In the genomic region with DNA sequence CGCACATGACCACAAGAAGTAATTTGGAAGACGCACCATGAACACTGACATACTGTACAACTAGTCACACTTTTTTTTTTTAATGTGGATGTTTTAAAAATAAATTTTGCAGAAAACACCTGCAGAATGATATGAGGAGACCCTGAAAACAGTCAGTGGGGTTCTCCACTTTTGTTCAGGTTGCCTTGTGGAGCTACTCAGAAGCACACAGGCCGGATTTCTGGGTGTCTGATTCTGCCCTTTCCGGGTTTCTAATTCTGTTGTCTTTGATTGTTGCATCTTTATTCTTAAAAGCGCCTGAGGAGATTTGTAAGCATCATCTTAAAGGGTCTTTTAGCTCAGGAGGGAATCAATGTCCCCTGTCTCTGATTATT, we compare ENCODE assay signal across 14 cellular contexts.
DNase-seq lines count a peak whose midpoint lies in the region; ATAC-seq and TF ChIP-seq lines count a peak whose summit lies in the region.
"Had no signal": no experiment of that assay in that cellular context is flagged by ENCODE, and none has a peak within 500 bp of the region (broad histone marks: within the 10 kb centered on the region; RNA-seq: fewer than 3 reads in every experiment).

No MANE protein-coding gene starts in this region.

- H3K9me3 Mint-ChIP-seq in activated naive CD4-positive, alpha-beta T cell treated with anti-CD3 and anti-CD28 coated beads for 36 hours, result no peaks in the 10 kb centered on the region
- H3K9me3 Mint-ChIP-seq: effector memory CD8-positive, alpha-beta T cell; T-cell had no signal

- no peaks in the 10 kb centered on the region for H3K9me3 ChIP-seq in liver (ENCODE audit: control insufficient read depth in 4 of 4, low read length in 3 of 4)
- no peaks in the 10 kb centered on the region for H3K9me3 ChIP-seq in stomach
- H3K9me3 ChIP-seq: ascending aorta, BE2C had no signal

- intact Hi-C loops in activated naive CD4-positive, alpha-beta T cell treated with anti-CD3 and anti-CD28 coated beads for 36 hours (cut with micrococcal nuclease), result loop anchor here (1.0 to 2.0 kb wide), 2 partner anchors 132 to 514 kb away; partner anchors contain the start of gene RREB1
- intact Hi-C loops in stomach (cut with DNase I; ENCODE audit: low total_unique reads), result no loop called here

- POLR2A ChIA-PET in RWPE1 (lab: Yijun Ruan, JAX; ENCODE audit: low non-redundant PET), result no interaction called here

- no peaks in the 10 kb centered on the region for H3K27me3 Mint-ChIP-seq in activated naive CD4-positive, alpha-beta T cell treated with anti-CD3 and anti-CD28 coated beads for 36 hours (ENCODE audit: low read depth)
- H3K27me3 Mint-ChIP-seq: effector memory CD8-positive, alpha-beta T cell; T-cell had no signal

- no peak for DNase-seq in activated naive CD4-positive, alpha-beta T cell treated with anti-CD3 and anti-CD28 coated beads for 36 hours
- DNase-seq in activated naive CD4-positive, alpha-beta T cell (lab: John Stamatoyannopoulos, UW), result no peak
- DNase-seq in RWPE1 (ENCODE audit: low spot score) (no peak), stomach (no peak), LoVo (ENCODE audit: low spot score) (no peak), NCI-H187 (lab: John Stamatoyannopoulos, UW) (no peak)
- DNase-seq: activated effector memory CD4-positive, alpha-beta T cell treated with Interleukin-2 at 50 U/mL for 16 hours; SIG-M5 had no signal

- H3K36me3 ChIP-seq in liver (ENCODE audit: control insufficient read depth in 4 of 4, insufficient read depth in 3 of 4, low read depth in 1 of 4, low read length in 3 of 4) (peaks cover 0 to 8% (median 3%) of the 10 kb centered on the region in 4 donors), stomach (peaks cover 0 to 44% (median 39%) of the 10 kb centered on the region in 4 donors)

- H3K9ac ChIP-seq in liver (ENCODE audit: low read depth in 1 of 2, low read length in 2 of 2), result no peak overlapping the region

- H3K36me3 Mint-ChIP-seq in activated naive CD4-positive, alpha-beta T cell treated with anti-CD3 and anti-CD28 coated beads for 36 hours (ENCODE audit: low read depth), result peaks cover 7% of the 10 kb centered on the region

- H3K4me3 Mint-ChIP-seq in activated naive CD4-positive, alpha-beta T cell treated with anti-CD3 and anti-CD28 coated beads for 36 hours, result no peak overlapping the region
- H3K4me3 Mint-ChIP-seq: effector memory CD8-positive, alpha-beta T cell; T-cell had no signal

- H3K27ac ChIP-seq in RWPE1 (peak overlapping the region; percentile 54), liver (ENCODE audit: low read depth in 1 of 2, low read length in 2 of 2) (peak overlapping the region; percentile 40 to 70), stomach (peak overlapping the region; percentile 13 to 89 (median 71))
- H3K27ac ChIP-seq: ascending aorta had no signal

- ATAC-seq in HG02588 (IDR thresholded peaks at IDR 0.05; ENCODE audit: unreplicated experiment), result no peak

- H3K4me3 ChIP-seq in liver (ENCODE audit: low read depth in 1 of 3, low read length in 3 of 3) (no peak overlapping the region), stomach (no peak overlapping the region)
- H3K4me3 ChIP-seq: ascending aorta had no signal

- TF ChIP-seq POLR2A in stomach (IDR thresholded peaks at IDR 0.05), result no peak

- H3K4me1 Mint-ChIP-seq in activated naive CD4-positive, alpha-beta T cell treated with anti-CD3 and anti-CD28 coated beads for 36 hours (ENCODE audit: low read depth), result peaks cover 26% of the 10 kb centered on the region

- CTCF ChIA-PET in activated naive CD4-positive, alpha-beta T cell treated with anti-CD3 and anti-CD28 coated beads for 36 hours (lab: Charles Lee), result interaction anchor here (0.6 to 3.2 kb wide), 19 partner anchors 10 to 563 kb away, joined by 3 to 15 read pairs (median 4); no protein-coding TSS in a partner anchor
- CTCF ChIA-PET in RWPE1 (lab: Yijun Ruan, JAX), result interaction anchor here (0.6 to 1.8 kb wide), 10 partner anchors 21 to 564 kb away, joined by 3 to 8 read pairs (median 3); no protein-coding TSS in a partner anchor

- no peaks in the 10 kb centered on the region for H3K27me3 ChIP-seq in liver (ENCODE audit: control insufficient read depth in 4 of 4, insufficient read depth in 4 of 4, low read length in 3 of 4)
- no peaks in the 10 kb centered on the region for H3K27me3 ChIP-seq in stomach
- H3K27me3 ChIP-seq: ascending aorta, BE2C had no signal

- peak overlapping the region; percentile 12 for H3K27ac Mint-ChIP-seq in activated naive CD4-positive, alpha-beta T cell treated with anti-CD3 and anti-CD28 coated beads for 36 hours

- WGBS in liver, result 93% methylated on average over 5 of the region's 5 CpGs
- WGBS in stomach, 5 donors, result 80 to 88% (median 85%) methylated on average over 5 of the region's 5 CpGs

- no peak for TF ChIP-seq EP300 in stomach (IDR thresholded peaks at IDR 0.05)

- TF ChIP-seq CTCF in RWPE1 (conservative IDR thresholded peaks at IDR 0.05; ENCODE audit: low read depth) (no peak), liver (IDR thresholded peaks at IDR 0.05; ENCODE audit: low read depth, low read length, missing input control) (no peak), stomach (IDR thresholded peaks at IDR 0.05) (no peak)

- no peak for TF ChIP-seq RAD21 in liver (IDR thresholded peaks at IDR 0.05)

- H3K4me1 ChIP-seq in liver (ENCODE audit: control insufficient read depth in 4 of 4, insufficient read depth in 4 of 4, low read length in 3 of 4), result peaks cover 13 to 87% (median 73%) of the 10 kb centered on the region in 4 donors
- H3K4me1 ChIP-seq in stomach, result peaks cover 58 to 87% (median 71%) of the 10 kb centered on the region in 4 donors
- H3K4me1 ChIP-seq: ascending aorta, BE2C had no signal

TF ChIP-seq in liver, 16 proteins besides CTCF, POLR2A, EP300 and RAD21:
- no peak for TF ChIP-seq YY1 (IDR thresholded peaks at IDR 0.05)
- TF ChIP-seq HNF4G (IDR thresholded peaks at IDR 0.05), result no peak
- no peak for TF ChIP-seq EGR1 (IDR thresholded peaks at IDR 0.05; ENCODE audit: low read depth in 2 of 2)
- TF ChIP-seq SP1 (IDR thresholded peaks at IDR 0.05), result no peak
- TF ChIP-seq, protein P1, sequence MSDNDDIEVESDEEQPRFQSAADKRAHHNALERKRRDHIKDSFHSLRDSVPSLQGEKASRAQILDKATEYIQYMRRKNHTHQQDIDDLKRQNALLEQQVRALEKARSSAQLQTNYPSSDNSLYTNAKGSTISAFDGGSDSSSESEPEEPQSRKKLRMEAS (IDR thresholded peaks at IDR 0.05), result no peak
- no peak for TF ChIP-seq ZBTB33 (IDR thresholded peaks at IDR 0.05)
- no peak for TF ChIP-seq ATF3 (IDR thresholded peaks at IDR 0.05)
- TF ChIP-seq REST (IDR thresholded peaks at IDR 0.05), result no peak
- TF ChIP-seq RXRA (IDR thresholded peaks at IDR 0.05), result no peak
- TF ChIP-seq FOXA2 (IDR thresholded peaks at IDR 0.05), result no peak
- no peak for TF ChIP-seq GABPA (IDR thresholded peaks at IDR 0.05 in 1 of 2, conservative IDR thresholded peaks at IDR 0.05 in 1 of 2)
- TF ChIP-seq JUND (IDR thresholded peaks at IDR 0.05), result no peak
- TF ChIP-seq TAF1 (conservative IDR thresholded peaks at IDR 0.05), result no peak
- no peak for TF ChIP-seq NR2F2 (IDR thresholded peaks at IDR 0.05)
- no peak for TF ChIP-seq FOXA1 (IDR thresholded peaks at IDR 0.05)
- no peak for TF ChIP-seq HNF4A (conservative IDR thresholded peaks at IDR 0.05)
TF ChIP-seq in liver: peak in this region for 0.
